Comparison of ENCODE assay signal across 8 cellular contexts in genomic region chr15:75029378-75030022, GRCh38. TPM values are rescaled to one million over a fixed set of nuclear protein-coding genes. Genes with fewer than 3 reads are reported as not detected.
DNase-seq lines count a peak whose midpoint lies in the region; ATAC-seq and TF ChIP-seq lines count a peak whose summit lies in the region.

No MANE protein-coding gene starts in this region.

- peak overlapping the region in 1 of 2 donors; percentile 0 for H3K4me3 ChIP-seq in duodenal mucosa (ENCODE audit: low read depth in 1 of 2, low read length in 2 of 2)
- no peak overlapping the region for H3K4me3 ChIP-seq in lung

- H3K27me3 ChIP-seq in duodenal mucosa (ENCODE audit: control insufficient read depth in 1 of 2, insufficient read depth in 2 of 2, low read length in 2 of 2) (no peaks in the 10 kb centered on the region), lung (ENCODE audit: control insufficient read depth, insufficient read depth) (no peaks in the 10 kb centered on the region)

- H3K9ac ChIP-seq in duodenal mucosa (ENCODE audit: low read depth in 1 of 2, low read length in 2 of 2), result peak overlapping the region; percentile 37 to 65

- TF ChIP-seq CTCF in lung (IDR thresholded peaks at IDR 0.05; ENCODE audit: control extremely low read depth, extremely low read depth), result peak; percentile 96

- H3K36me3 ChIP-seq in duodenal mucosa (ENCODE audit: control insufficient read depth in 1 of 2, insufficient read depth in 2 of 2, low read length in 2 of 2) (peaks cover 0 to 7% of the 10 kb centered on the region in 2 donors), lung (ENCODE audit: control insufficient read depth in 2 of 2, insufficient read depth in 2 of 2, low read length in 2 of 2) (peaks cover 0 to 1% of the 10 kb centered on the region in 2 donors)

- H3K27ac ChIP-seq in duodenal mucosa (ENCODE audit: low read depth, low read length) (no peak overlapping the region), lung (ENCODE audit: low read depth in 1 of 2, low read length in 1 of 2) (peak overlapping the region; percentile 1 to 77)

- 2 to 21% methylated on average over 12 of the region's 12 CpGs for WGBS in lung, 2 donors

- DNase-seq in GM04503 (ENCODE audit: low read depth) (peak; percentile 63), NK-92 (lab: John Stamatoyannopoulos, UW; ENCODE audit: unreplicated experiment) (peak; percentile 32), lung (ENCODE audit: low spot score) (peak; percentile 93)
- DNase-seq in activated CD8-positive, alpha-beta memory T cell treated with anti-CD3 and anti-CD28 coated beads for 1 hour (ENCODE audit: extremely low read depth in 1 of 2, low read depth in 1 of 2), result peak; percentile 70 to 89
- peak; percentile 76 to 86 (median 82) for DNase-seq in stimulated activated CD4-positive, alpha-beta T cell treated with anti-CD3 and anti-CD28 coated beads, TNF-alpha, amount 100 ng/mL, for 24 hours (ENCODE audit: low read depth in 3 of 3)

- H3K4me1 ChIP-seq in duodenal mucosa (ENCODE audit: control insufficient read depth in 1 of 2, insufficient read depth in 2 of 2, low read length in 2 of 2), result peaks cover 34 to 37% of the 10 kb centered on the region in 2 donors
- H3K4me1 ChIP-seq in lung (ENCODE audit: control insufficient read depth in 2 of 2, insufficient read depth in 2 of 2, low read length in 2 of 2), result peaks cover 0 to 27% of the 10 kb centered on the region in 2 donors

- H3K9me3 ChIP-seq in duodenal mucosa (ENCODE audit: control insufficient read depth in 1 of 2, low read length in 2 of 2), result no peaks in the 10 kb centered on the region
- H3K9me3 ChIP-seq in lung (ENCODE audit: control insufficient read depth in 2 of 2, insufficient read depth in 1 of 2, low read length in 1 of 2), result no peaks in the 10 kb centered on the region

- ATAC-seq in HG03280 (IDR thresholded peaks at IDR 0.05; ENCODE audit: unreplicated experiment), result peak; percentile 60
- peak; percentile 75 for ATAC-seq in lung (ENCODE audit: insufficient read depth, low FRiP score)
- no peak for ATAC-seq in GM19035 (IDR thresholded peaks at IDR 0.05; ENCODE audit: unreplicated experiment)

RNA-seq across cellular contexts. Expression of gene PPCDC, which starts 6.1 kb away (rescaled TPM):
- 10 to 100 TPM; 12.8 to 19.2 TPM for total RNA-seq in lung
- 10 to 100 TPM; 22.5 to 23.8 TPM for polyA plus RNA-seq in lung

RNA-seq across cellular contexts. Expression of gene SCAMP5, which starts 34.1 kb away (rescaled TPM):
- total RNA-seq in lung, result 1 to 10 TPM; 3.8 to 4.8 TPM
- polyA plus RNA-seq in lung, result 1 to 10 TPM in 1 of 2 donors, under 1 TPM in 1; 0.94 to 9.5 TPM

Comparison
In these comparisons a context has a peak if more than half of its experiments do, and no peak if none do; other contexts are left out.
1. DNase-seq: peak in every context shown above with its lines; median percentile 93 in lung; 82 in stimulated activated CD4-positive, alpha-beta T cell treated with anti-CD3 and anti-CD28 coated beads, TNF-alpha, amount 100 ng/mL, for 24 hours; 80 in activated CD8-positive, alpha-beta memory T cell treated with anti-CD3 and anti-CD28 coated beads for 1 hour; 63 in GM04503; 32 in NK-92.